Comparison of ENCODE assay signal across 8 cellular contexts in genomic region chr5:35618791-35619190, GRCh38. TPM values are rescaled to one million over a fixed set of nuclear protein-coding genes. Genes with fewer than 3 reads are reported as not detected.
DNase-seq lines count a peak whose midpoint lies in the region; ATAC-seq and TF ChIP-seq lines count a peak whose summit lies in the region.

No MANE protein-coding gene starts in this region.

- peak overlapping the region; percentile 81 for H3K4me2 ChIP-seq in SK-N-SH

- no peak for TF ChIP-seq EP300 in SK-N-SH (IDR thresholded peaks at IDR 0.05; ENCODE audit: borderline replicate concordance in 1 of 2, low read depth in 1 of 2, low read length in 1 of 2)

- no peak for TF ChIP-seq CTCF in SK-N-SH (IDR thresholded peaks at IDR 0.05)
- no peak for TF ChIP-seq CTCF in endothelial cell (IDR thresholded peaks at IDR 0.05; ENCODE audit: unreplicated experiment)
- TF ChIP-seq CTCF in psoas muscle (IDR thresholded peaks at IDR 0.05): no peak

- H4K20me1 ChIP-seq in SK-N-SH (ENCODE audit: insufficient read depth): no peaks in the 10 kb centered on the region

- no peaks in the 10 kb centered on the region for H3K9me2 ChIP-seq in SK-N-SH

- H3K4me3 Mint-ChIP-seq in T-cell: peak overlapping the region; percentile 92 to 97 (median 96)
- H3K4me3 Mint-ChIP-seq in endothelial cell (ENCODE audit: unreplicated experiment): peak overlapping the region; percentile 95

- H3K4me1 ChIP-seq in SK-N-SH (ENCODE audit: control insufficient read depth in 1 of 2, insufficient read depth in 2 of 2, low read depth in 1 of 2, low read length in 1 of 2) (peaks cover 0 to 7% of the 10 kb centered on the region in 2 experiments; a peak in 2 of 4 replicates), psoas muscle (no peaks in the 10 kb centered on the region)

- POLR2A ChIA-PET in SK-N-SH (lab: Yijun Ruan, JAX) (no interaction called here), T-cell (lab: Charles Lee) (no interaction called here)

- H3K9me3 Mint-ChIP-seq in T-cell (peaks cover 4 to 7% (median 5%) of the 10 kb centered on the region in 3 donors), endothelial cell (ENCODE audit: unreplicated experiment) (no peaks in the 10 kb centered on the region)

- peak overlapping the region in 1 of 2 experiments; percentile 90; a peak in 2 of 4 replicates for H3K4me3 ChIP-seq in SK-N-SH (ENCODE audit: low read depth in 2 of 2, low read length in 1 of 2)
- peak overlapping the region; percentile 80 for H3K4me3 ChIP-seq in psoas muscle

- CTCF ChIA-PET in SK-N-SH (lab: Yijun Ruan, JAX) (interaction anchor here (1.2 to 5.2 kb wide), 4 partner anchors 8 to 307 kb away, joined by 3 to 41 read pairs (median 10); no protein-coding TSS in a partner anchor), T-cell (lab: Charles Lee) (interaction anchor here (0.7 to 3.6 kb wide), 4 partner anchors 8 to 414 kb away, joined by 3 to 34 read pairs (median 18); no protein-coding TSS in a partner anchor)

- H3K36me3 ChIP-seq in SK-N-SH (replicated peaks in 1 of 2; ENCODE audit: control insufficient read depth in 1 of 2, insufficient read depth in 2 of 2, low read length in 1 of 2) (no peaks in the 10 kb centered on the region), psoas muscle (ENCODE audit: insufficient read depth in 1 of 2, low read depth in 1 of 2) (no peaks in the 10 kb centered on the region)

- H3K79me2 ChIP-seq in SK-N-SH (ENCODE audit: insufficient read depth): no peaks in the 10 kb centered on the region

- DNase-seq in SK-N-SH (no peak), T-cell (no peak), endothelial cell (ENCODE audit: low spot score) (no peak), psoas muscle (no peak), HCEC 1CT (no peak), NCI-H2227 (lab: John Stamatoyannopoulos, UW; ENCODE audit: unreplicated experiment) (no peak), iPS-NIHi11 (ENCODE audit: low spot score) (no peak)

- peak overlapping the region; percentile 24 to 64 for H3K27ac Mint-ChIP-seq in T-cell
- no peak overlapping the region for H3K27ac Mint-ChIP-seq in endothelial cell (ENCODE audit: unreplicated experiment)

- peak overlapping the region; percentile 91; the same call in 1 of the 2 replicates for H2AFZ ChIP-seq in SK-N-SH (ENCODE audit: low read depth)

- H3K27me3 Mint-ChIP-seq in T-cell (no peaks in the 10 kb centered on the region), endothelial cell (ENCODE audit: unreplicated experiment) (peaks cover 6% of the 10 kb centered on the region)

- WGBS in SK-N-SH (ENCODE audit: low lambda C conversion rate): 91% methylated on average over 2 of the region's 2 CpGs
- WGBS in psoas muscle, 3 donors: 60 to 76% (median 71%) methylated on average over 2 of the region's 2 CpGs

- H3F3A ChIP-seq in SK-N-SH (replicated peaks; ENCODE audit: insufficient read depth): peaks cover 4% of the 10 kb centered on the region

- H3K9ac ChIP-seq in SK-N-SH: peak overlapping the region; percentile 68; the same call in 1 of the 2 replicates

- TF ChIP-seq RAD21 in SK-N-SH (IDR thresholded peaks at IDR 0.05; ENCODE audit: low read length): no peak

- ATAC-seq in SK-N-SH treated with all-trans-retinoic acid at 6 μM for 48 hours (no peak), T-cell (replicated peaks in 1 of 4) (no peak), psoas muscle (no peak)

- H3K27ac ChIP-seq in SK-N-SH (ENCODE audit: low read depth in 2 of 2, low read length in 1 of 2) (0 out of 4 replicates have a peak overlapping the region, but pooled peaks of 1 of the 2 experiments have one; percentile 2), psoas muscle (no peak overlapping the region)

- intact Hi-C loops in psoas muscle (cut with DNase I): loop anchor here in 1 of 2 donors (10.0 kb wide), 1 partner anchor 306 kb away; no protein-coding TSS in a partner anchor

- no peaks in the 10 kb centered on the region for H3K9me3 ChIP-seq in SK-N-SH
- peaks cover 3% of the 10 kb centered on the region for H3K9me3 ChIP-seq in psoas muscle

- H3K27me3 ChIP-seq in SK-N-SH (ENCODE audit: insufficient read depth) (no peaks in the 10 kb centered on the region), psoas muscle (ENCODE audit: insufficient read depth in 3 of 3, low read length in 2 of 3) (no peaks in the 10 kb centered on the region)

- H3K4me1 Mint-ChIP-seq in T-cell: peaks cover 25 to 43% (median 32%) of the 10 kb centered on the region in 3 donors
- peaks cover 2% of the 10 kb centered on the region for H3K4me1 Mint-ChIP-seq in endothelial cell (ENCODE audit: unreplicated experiment)

- H3K36me3 Mint-ChIP-seq in T-cell (no peaks in the 10 kb centered on the region), endothelial cell (ENCODE audit: low read depth, unreplicated experiment) (no peaks in the 10 kb centered on the region)

TF ChIP-seq in SK-N-SH, 30 proteins besides CTCF, POLR2A, EP300 and RAD21:
- TF ChIP-seq MEF2A (IDR thresholded peaks at IDR 0.05; ENCODE audit: borderline replicate concordance, low read depth): no peak
- no peak for TF ChIP-seq POLR2AphosphoS5 (IDR thresholded peaks at IDR 0.05; ENCODE audit: low read depth, low read length)
- no peak for TF ChIP-seq EZH2phosphoT487 (IDR thresholded peaks at IDR 0.05; ENCODE audit: borderline replicate concordance, low read depth)
- no peak for TF ChIP-seq SMC3 (IDR thresholded peaks at IDR 0.05; ENCODE audit: low read depth, low read length)
- no peak for TF ChIP-seq TEAD4 (IDR thresholded peaks at IDR 0.05; ENCODE audit: borderline replicate concordance, insufficient read depth)
- no peak for TF ChIP-seq NRF1 (IDR thresholded peaks at IDR 0.05; ENCODE audit: low read depth, low read length)

TF ChIP-seq in SK-N-SH treated with all-trans-retinoic acid at 6 μM for 48 hours, 23 proteins besides CTCF, POLR2A, EP300 and RAD21 (continues in another document):
- no peak for TF ChIP-seq RARB (CRISPR knock-in tag; IDR thresholded peaks at IDR 0.05)
- TF ChIP-seq CREB5 (CRISPR knock-in tag; IDR thresholded peaks at IDR 0.05; ENCODE audit: low read depth): no peak
- no peak for TF ChIP-seq ZFP3 (CRISPR knock-in tag; IDR thresholded peaks at IDR 0.05)
- TF ChIP-seq ZNF70 (CRISPR knock-in tag; IDR thresholded peaks at IDR 0.05): no peak
- no peak for TF ChIP-seq ZNF8 (CRISPR knock-in tag; IDR thresholded peaks at IDR 0.05)
- TF ChIP-seq CSDC2 (CRISPR knock-in tag; IDR thresholded peaks at IDR 0.05): no peak
- TF ChIP-seq TCF4 (CRISPR knock-in tag; IDR thresholded peaks at IDR 0.05; ENCODE audit: borderline replicate concordance): no peak
- TF ChIP-seq ZFP30 (CRISPR knock-in tag; IDR thresholded peaks at IDR 0.05): no peak
- TF ChIP-seq OSR1 (CRISPR knock-in tag; IDR thresholded peaks at IDR 0.05): no peak
- TF ChIP-seq SNAI2 (CRISPR knock-in tag; IDR thresholded peaks at IDR 0.05): no peak
- no peak for TF ChIP-seq TSHZ2 (CRISPR knock-in tag; IDR thresholded peaks at IDR 0.05)
- no peak for TF ChIP-seq CSRNP3 (CRISPR knock-in tag; IDR thresholded peaks at IDR 0.05)

RNA-seq across cellular contexts. Expression of gene SPEF2, which starts 1.1 kb away (rescaled TPM):
- polyA plus RNA-seq in SK-N-SH (2012; rRNA removed) (1.6 and 2.6 TPM in 2 replicates), psoas muscle (under 1 TPM; 0.13 to 0.56 (median 0.32) TPM)
- 1.4 and 1.7 TPM in 2 replicates for polyA plus RNA-seq in SK-N-SH (2012; cell fraction: cytosol; rRNA removed)
- 3.8 and 8.5 TPM in 2 replicates for polyA plus RNA-seq in SK-N-SH (2012; cell fraction: nucleus; rRNA removed)
- total RNA-seq in T-cell (10 to 100 TPM in 4 of 5 donors, 1 to 10 TPM in 1; 6.0 to 12.3 (median 11.3) TPM), endothelial cell (ENCODE audit: unreplicated experiment) (3.4 TPM), psoas muscle (under 1 TPM; 0.27 to 0.71 (median 0.66) TPM)
